In the genomic region with DNA sequence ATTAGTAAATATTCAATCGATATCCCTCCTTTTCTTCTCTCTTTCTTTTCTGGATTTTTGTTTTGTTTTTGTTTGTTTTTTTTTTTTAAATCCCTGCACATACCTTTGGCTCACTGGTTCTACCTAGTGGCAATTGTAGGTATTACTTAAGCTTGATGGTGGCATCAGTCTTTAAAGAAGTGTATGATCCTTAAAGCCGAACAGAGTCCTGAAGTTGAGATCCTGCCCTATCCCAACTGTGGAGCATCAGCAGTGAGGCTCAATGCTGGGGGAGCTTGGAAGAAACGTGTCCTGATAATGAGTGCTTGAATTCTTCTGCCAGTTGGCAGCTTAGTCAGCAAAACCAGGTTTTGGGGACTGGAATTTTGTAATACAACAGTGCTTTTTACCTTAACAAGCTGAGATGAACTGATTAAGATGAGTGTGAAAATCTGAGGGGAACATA, we compare ENCODE assay signal across 8 cellular contexts.
DNase-seq lines count a peak whose midpoint lies in the region; ATAC-seq and TF ChIP-seq lines count a peak whose summit lies in the region.

No MANE protein-coding gene starts in this region.

- TF ChIP-seq RAD21 in Ishikawa (IDR thresholded peaks at IDR 0.05; ENCODE audit: low read depth) = peak; percentile 83

- peaks cover 0 to 20% (median 0%) of the 10 kb centered on the region in 9 donors for H3K4me1 ChIP-seq in heart right ventricle
- H3K4me1 ChIP-seq in spleen = peaks cover 0 to 30% (median 18%) of the 10 kb centered on the region in 6 donors

- intact Hi-C loops in heart right ventricle (cut with DNase I) = loop anchor here (2.0 to 10.0 kb wide), 8 partner anchors 62 to 269 kb away; a partner anchor contains a TSS
- intact Hi-C loops in spleen (cut with DNase I; ENCODE audit: low total_unique reads) = loop anchor here (5.0 to 10.0 kb wide), 2 partner anchors 95 to 267 kb away; no protein-coding TSS in a partner anchor

- WGBS in heart right ventricle, 2 donors = 11 to 14% methylated on average over 3 of the region's 3 CpGs
- 14 to 29% (median 22%) methylated on average over 3 of the region's 3 CpGs for WGBS in spleen, 5 donors

- H3K27ac ChIP-seq in VCaP (no peak overlapping the region), heart right ventricle (no peak overlapping the region), spleen (no peak overlapping the region)

- no peak overlapping the region for H3K4me3 ChIP-seq in heart right ventricle
- no peak overlapping the region for H3K4me3 ChIP-seq in spleen

- H3K36me3 ChIP-seq in heart right ventricle (no peaks in the 10 kb centered on the region), spleen (no peaks in the 10 kb centered on the region)

- ATAC-seq in heart right ventricle (peak in 1 of 8 donors; percentile 55), HG02571 (IDR thresholded peaks at IDR 0.05; ENCODE audit: unreplicated experiment) (no peak)

- H3K9me3 ChIP-seq in heart right ventricle (no peaks in the 10 kb centered on the region), spleen (no peaks in the 10 kb centered on the region)

- TF ChIP-seq CTCF in VCaP (conservative IDR thresholded peaks at IDR 0.05) (peak; percentile 90), heart right ventricle (IDR thresholded peaks at IDR 0.05) (peak; percentile 34 to 77 (median 69)), spleen (IDR thresholded peaks at IDR 0.05 in 8 of 11, conservative IDR thresholded peaks at IDR 0.05 in 3 of 11) (peak; percentile 62 to 92 (median 76))

- no peak for TF ChIP-seq POLR2A in spleen (IDR thresholded peaks at IDR 0.05)

- DNase-seq in activated T-cell treated with anti-CD3 and anti-CD28 coated beads, Interleukin-2, amount 50 U/mL, for 1 hour = peak; percentile 40
- DNase-seq in activated T-cell treated with anti-CD3 and anti-CD28 coated beads for 4 hours (no peak), heart right ventricle (no peak), spleen (no peak), 8988T (no peak)

- TF ChIP-seq EP300 in Ishikawa (IDR thresholded peaks at IDR 0.05; ENCODE audit: borderline replicate concordance) = no peak

- H3K27me3 ChIP-seq in heart right ventricle = no peaks in the 10 kb centered on the region
- no peaks in the 10 kb centered on the region for H3K27me3 ChIP-seq in spleen (replicated peaks in 1 of 7)

TF ChIP-seq in Ishikawa, 13 proteins besides CTCF, POLR2A, EP300 and RAD21:
- TF ChIP-seq CREB1 (IDR thresholded peaks at IDR 0.05; ENCODE audit: low read depth) (no peak), EGR1 (IDR thresholded peaks at IDR 0.05) (no peak), NFIC (IDR thresholded peaks at IDR 0.05) (no peak), TEAD4 (IDR thresholded peaks at IDR 0.05) (no peak), FOXM1 (IDR thresholded peaks at IDR 0.05; ENCODE audit: borderline replicate concordance, low read depth) (no peak), TAF1 (IDR thresholded peaks at IDR 0.05; ENCODE audit: low read depth) (no peak), ZBTB7A (IDR thresholded peaks at IDR 0.05; ENCODE audit: low read depth) (no peak), YY1 (IDR thresholded peaks at IDR 0.05; ENCODE audit: low read depth) (no peak), CEBPB (IDR thresholded peaks at IDR 0.05) (no peak), TCF12 (IDR thresholded peaks at IDR 0.05; ENCODE audit: low read depth) (no peak)
- TF ChIP-seq, protein P1, sequence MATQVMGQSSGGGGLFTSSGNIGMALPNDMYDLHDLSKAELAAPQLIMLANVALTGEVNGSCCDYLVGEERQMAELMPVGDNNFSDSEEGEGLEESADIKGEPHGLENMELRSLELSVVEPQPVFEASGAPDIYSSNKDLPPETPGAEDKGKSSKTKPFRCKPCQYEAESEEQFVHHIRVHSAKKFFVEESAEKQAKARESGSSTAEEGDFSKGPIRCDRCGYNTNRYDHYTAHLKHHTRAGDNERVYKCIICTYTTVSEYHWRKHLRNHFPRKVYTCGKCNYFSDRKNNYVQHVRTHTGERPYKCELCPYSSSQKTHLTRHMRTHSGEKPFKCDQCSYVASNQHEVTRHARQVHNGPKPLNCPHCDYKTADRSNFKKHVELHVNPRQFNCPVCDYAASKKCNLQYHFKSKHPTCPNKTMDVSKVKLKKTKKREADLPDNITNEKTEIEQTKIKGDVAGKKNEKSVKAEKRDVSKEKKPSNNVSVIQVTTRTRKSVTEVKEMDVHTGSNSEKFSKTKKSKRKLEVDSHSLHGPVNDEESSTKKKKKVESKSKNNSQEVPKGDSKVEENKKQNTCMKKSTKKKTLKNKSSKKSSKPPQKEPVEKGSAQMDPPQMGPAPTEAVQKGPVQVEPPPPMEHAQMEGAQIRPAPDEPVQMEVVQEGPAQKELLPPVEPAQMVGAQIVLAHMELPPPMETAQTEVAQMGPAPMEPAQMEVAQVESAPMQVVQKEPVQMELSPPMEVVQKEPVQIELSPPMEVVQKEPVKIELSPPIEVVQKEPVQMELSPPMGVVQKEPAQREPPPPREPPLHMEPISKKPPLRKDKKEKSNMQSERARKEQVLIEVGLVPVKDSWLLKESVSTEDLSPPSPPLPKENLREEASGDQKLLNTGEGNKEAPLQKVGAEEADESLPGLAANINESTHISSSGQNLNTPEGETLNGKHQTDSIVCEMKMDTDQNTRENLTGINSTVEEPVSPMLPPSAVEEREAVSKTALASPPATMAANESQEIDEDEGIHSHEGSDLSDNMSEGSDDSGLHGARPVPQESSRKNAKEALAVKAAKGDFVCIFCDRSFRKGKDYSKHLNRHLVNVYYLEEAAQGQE (IDR thresholded peaks at IDR 0.05; ENCODE audit: low read depth) = no peak
- TF ChIP-seq, protein P2, sequence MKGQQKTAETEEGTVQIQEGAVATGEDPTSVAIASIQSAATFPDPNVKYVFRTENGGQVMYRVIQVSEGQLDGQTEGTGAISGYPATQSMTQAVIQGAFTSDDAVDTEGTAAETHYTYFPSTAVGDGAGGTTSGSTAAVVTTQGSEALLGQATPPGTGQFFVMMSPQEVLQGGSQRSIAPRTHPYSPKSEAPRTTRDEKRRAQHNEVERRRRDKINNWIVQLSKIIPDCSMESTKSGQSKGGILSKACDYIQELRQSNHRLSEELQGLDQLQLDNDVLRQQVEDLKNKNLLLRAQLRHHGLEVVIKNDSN (IDR thresholded peaks at IDR 0.05) = no peak
- TF ChIP-seq, protein P3, sequence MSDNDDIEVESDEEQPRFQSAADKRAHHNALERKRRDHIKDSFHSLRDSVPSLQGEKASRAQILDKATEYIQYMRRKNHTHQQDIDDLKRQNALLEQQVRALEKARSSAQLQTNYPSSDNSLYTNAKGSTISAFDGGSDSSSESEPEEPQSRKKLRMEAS (IDR thresholded peaks at IDR 0.05) = no peak
